In the genomic region with DNA sequence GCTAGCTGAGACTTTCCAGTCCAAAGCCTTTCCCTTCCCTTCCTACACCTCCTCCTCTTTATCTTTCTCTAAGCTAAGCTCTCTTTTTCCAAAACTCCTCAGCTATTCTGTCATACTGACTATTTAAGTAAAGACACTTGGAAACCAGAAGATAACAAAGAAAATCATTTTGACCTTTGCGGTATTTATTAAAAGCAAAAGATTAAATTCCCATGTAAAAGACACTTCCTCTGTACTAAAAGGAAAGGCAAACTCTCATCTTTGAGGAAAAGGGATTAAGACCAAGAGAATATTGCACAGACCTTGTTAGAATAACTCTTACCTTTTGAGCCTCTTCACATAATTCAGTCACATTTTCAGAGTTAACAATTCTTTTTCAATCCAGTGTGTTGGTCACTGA, we compare ENCODE assay signal across 33 cellular contexts. TPM values are rescaled to one million over a fixed set of nuclear protein-coding genes. Genes with fewer than 3 reads are reported as not detected.
"Had no signal": no experiment of that assay in that cellular context is flagged by ENCODE, and none has a peak within 500 bp of the region (broad histone marks: within the 10 kb centered on the region; RNA-seq: fewer than 3 reads in every experiment).

No MANE protein-coding gene starts in this region.

- DNase-seq: activated B cell treated with CpG ODN at 0.5 μM for 24 hours; activated CD4-positive, alpha-beta T cell treated with anti-CD3 and anti-CD28 coated beads for 48 hours; activated CD4-positive, alpha-beta T cell treated with anti-CD3 and anti-CD28 coated beads, Interleukin-2, amount 50 U/mL, for 1 hour; activated CD4-positive, alpha-beta T cell treated with anti-CD3 and anti-CD28 coated beads, Interleukin-2, amount 50 U/mL, for 48 hours; activated CD8-positive, alpha-beta memory T cell treated with anti-CD3 and anti-CD28 coated beads, Interleukin-2, amount 10 ng/mL, durations not matched to agents 7 days and 5 days; activated CD8-positive, alpha-beta memory T cell treated with anti-CD3 and anti-CD28 coated beads, Interleukin-2, amount 50 U/mL, for 4 hours; activated CD8-positive, alpha-beta T cell treated with anti-CD3 and anti-CD28 coated beads, Interleukin-2, amount 10 ng/mL, durations not matched to agents 7 days and 5 days; activated gamma-delta T cell; activated naive CD4-positive, alpha-beta T cell; activated naive CD4-positive, alpha-beta T cell treated with anti-CD3 and anti-CD28 coated beads, Interleukin-2, amount 10 ng/mL, durations not matched to agents 7 days and 5 days; activated naive CD8-positive, alpha-beta T cell treated with anti-CD3 and anti-CD28 coated beads, Interleukin-2, amount 10 ng/mL, durations not matched to agents 7 days and 5 days; activated T-cell treated with anti-CD3 and anti-CD28 coated beads for 4 hours; activated T-cell treated with anti-CD3 and anti-CD28 coated beads, Interleukin-2, amount 50 U/mL, for 24 hours; activated T-cell treated with anti-CD3 and anti-CD28 coated beads, Interleukin-2, amount 50 U/mL, for 72 hours; brain microvascular endothelial cell; central memory CD4-positive, alpha-beta T cell; cerebellar nuclear complex; colonic mucosa; dorsolateral prefrontal cortex; effector memory CD4-positive, alpha-beta T cell; endodermal cell; foreskin melanocyte; SW 1271; T-cell; T-helper 9 cell; WERI-Rb-1 had no signal

- H3K4me1 Mint-ChIP-seq: activated B cell treated with CpG ODN at 0.5 μM for 24 hours had no signal

- H3K36me3 ChIP-seq: ascending aorta, brain microvascular endothelial cell, colonic mucosa, esophagus muscularis mucosa, gastroesophageal sphincter, WERI-Rb-1 had no signal

- H3K27me3 ChIP-seq: ascending aorta, brain microvascular endothelial cell, colonic mucosa had no signal

- H3K9me3 ChIP-seq: ascending aorta, colonic mucosa, esophagus muscularis mucosa, gastroesophageal sphincter had no signal

- H3K9me3 Mint-ChIP-seq: activated naive CD8-positive, alpha-beta T cell treated with anti-CD3 and anti-CD28 coated beads, Interleukin-2, amount 10 ng/mL, durations not matched to agents 7 days and 5 days; activated T-cell treated with anti-CD3 and anti-CD28 coated beads, Interleukin-2, amount 50 U/mL, for 24 hours had no signal

- H3K4me1 ChIP-seq: ascending aorta, colonic mucosa, esophagus muscularis mucosa, gastroesophageal sphincter had no signal

- H3K27ac ChIP-seq: ascending aorta, brain microvascular endothelial cell, colonic mucosa, dorsolateral prefrontal cortex, esophagus muscularis mucosa, gastroesophageal sphincter, WERI-Rb-1 had no signal

- H3K27ac Mint-ChIP-seq: activated B cell treated with CpG ODN at 0.5 μM for 24 hours; activated CD8-positive, alpha-beta memory T cell treated with anti-CD3 and anti-CD28 coated beads, Interleukin-2, amount 10 ng/mL, durations not matched to agents 7 days and 5 days; activated CD8-positive, alpha-beta T cell treated with anti-CD3 and anti-CD28 coated beads, Interleukin-2, amount 10 ng/mL, durations not matched to agents 7 days and 5 days; activated naive CD4-positive, alpha-beta T cell treated with anti-CD3 and anti-CD28 coated beads, Interleukin-2, amount 10 ng/mL, durations not matched to agents 7 days and 5 days; activated naive CD8-positive, alpha-beta T cell treated with anti-CD3 and anti-CD28 coated beads, Interleukin-2, amount 10 ng/mL, durations not matched to agents 7 days and 5 days; activated T-cell treated with anti-CD3 and anti-CD28 coated beads, Interleukin-2, amount 50 U/mL, for 24 hours; endodermal cell; T-cell; T-helper 1 cell treated with Interleukin-12 subunit alpha and Interleukin-12 subunit beta and Interleukin-4 antibody, amounts not matched to agents 30 μg/mL and 1 μg/mL, for 36 hours had no signal

- H3K4me3 Mint-ChIP-seq: activated B cell treated with CpG ODN at 0.5 μM for 24 hours; activated CD8-positive, alpha-beta memory T cell treated with anti-CD3 and anti-CD28 coated beads, Interleukin-2, amount 10 ng/mL, durations not matched to agents 7 days and 5 days; activated CD8-positive, alpha-beta T cell treated with anti-CD3 and anti-CD28 coated beads, Interleukin-2, amount 10 ng/mL, durations not matched to agents 7 days and 5 days; activated naive CD4-positive, alpha-beta T cell treated with anti-CD3 and anti-CD28 coated beads, Interleukin-2, amount 10 ng/mL, durations not matched to agents 7 days and 5 days; activated naive CD8-positive, alpha-beta T cell treated with anti-CD3 and anti-CD28 coated beads, Interleukin-2, amount 10 ng/mL, durations not matched to agents 7 days and 5 days; activated T-cell treated with anti-CD3 and anti-CD28 coated beads, Interleukin-2, amount 50 U/mL, for 24 hours; activated T-cell treated with anti-CD3 and anti-CD28 coated beads, Interleukin-2, amount 50 U/mL, for 72 hours; endodermal cell; T-cell; T-helper 1 cell treated with Interleukin-12 subunit alpha and Interleukin-12 subunit beta and Interleukin-4 antibody, amounts not matched to agents 30 μg/mL and 1 μg/mL, for 36 hours had no signal

- H3K4me3 ChIP-seq: ascending aorta, colonic mucosa, dorsolateral prefrontal cortex, esophagus muscularis mucosa, gastroesophageal sphincter had no signal

- H3K36me3 Mint-ChIP-seq: activated CD8-positive, alpha-beta memory T cell treated with anti-CD3 and anti-CD28 coated beads, Interleukin-2, amount 10 ng/mL, durations not matched to agents 7 days and 5 days; activated naive CD4-positive, alpha-beta T cell treated with anti-CD3 and anti-CD28 coated beads, Interleukin-2, amount 50 U/mL, for 72 hours; activated naive CD8-positive, alpha-beta T cell treated with anti-CD3 and anti-CD28 coated beads, Interleukin-2, amount 10 ng/mL, durations not matched to agents 7 days and 5 days; T-cell had no signal

- ATAC-seq: activated CD4-positive, CD25-positive, alpha-beta regulatory T cell treated with anti-CD3 and anti-CD28 coated beads, Interleukin-2, amount 50 U/mL, for 24 hours; activated CD8-positive, alpha-beta memory T cell treated with anti-CD3 and anti-CD28 coated beads, Interleukin-2, amount 10 ng/mL, durations not matched to agents 7 days and 5 days; activated CD8-positive, alpha-beta T cell treated with anti-CD3 and anti-CD28 coated beads, Interleukin-2, amount 10 ng/mL, durations not matched to agents 7 days and 5 days; activated naive CD4-positive, alpha-beta T cell treated with anti-CD3 and anti-CD28 coated beads, Interleukin-2, amount 50 U/mL, for 72 hours; activated T-cell treated with anti-CD3 and anti-CD28 coated beads, Interleukin-2, amount 50 U/mL, for 72 hours; gastroesophageal sphincter; T-cell had no signal

RNA-seq across cellular contexts. Expression of gene ST8SIA6, which starts 15.8 kb away (rescaled TPM):
- total RNA-seq: activated CD8-positive, alpha-beta memory T cell treated with anti-CD3 and anti-CD28 coated beads for 36 hours; activated CD8-positive, alpha-beta memory T cell treated with anti-CD3 and anti-CD28 coated beads, Interleukin-2, amount 10 ng/mL, durations not matched to agents 7 days and 5 days; activated CD8-positive, alpha-beta T cell treated with anti-CD3 and anti-CD28 coated beads, Interleukin-2, amount 10 ng/mL, durations not matched to agents 7 days and 5 days; ascending aorta had no signal
